Comparison of ENCODE assay signal across 16 cellular contexts in the genomic region with DNA sequence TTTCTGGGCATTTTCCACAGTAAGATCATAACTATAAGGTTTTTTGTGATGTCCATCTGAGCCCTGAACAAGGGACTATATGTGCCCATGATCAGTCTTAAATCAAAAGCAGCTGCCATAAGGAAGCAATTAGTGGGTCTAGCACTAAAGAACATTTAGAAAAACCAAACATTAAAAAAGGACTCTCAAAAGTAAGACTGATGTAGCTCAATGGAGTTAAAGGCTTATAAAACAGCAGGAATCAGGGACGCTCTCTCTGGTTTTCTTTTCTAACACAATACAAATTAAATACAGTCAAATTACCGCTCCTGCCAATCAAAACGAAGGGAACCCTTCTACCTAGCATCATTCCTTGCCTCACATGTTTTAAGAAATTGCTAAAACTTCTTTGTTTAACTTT.
A peak's percentile ranks its signal among the peaks of the same experiment; 100 is the strongest.
DNase-seq lines count a peak whose midpoint lies in the region; ATAC-seq, FAIRE-seq and TF ChIP-seq lines count a peak whose summit lies in the region.
"Had no signal": no experiment of that assay in that cellular context is flagged by ENCODE, and none has a peak within 500 bp of the region (broad histone marks: within the 10 kb centered on the region; RNA-seq: fewer than 3 reads in every experiment).

No MANE protein-coding gene starts in this region.

- DNase-seq in adipocyte (ENCODE audit: low read depth) (peak; percentile 72), left colon (no peak), transverse colon (no peak), mesenteric fat pad (ENCODE audit: low spot score) (no peak), D721Med (ENCODE audit: insufficient read length, low spot score) (no peak)
- DNase-seq: ACHN, COR-L47, GDM1, IMR-90, NCI-H1436 treated with DMSO at 0.1 percent for 48 hours, NCI-H2029 treated with DMSO at 0.1 percent for 48 hours had no signal

- H3K27me3 ChIP-seq in adipocyte (replicated peaks; ENCODE audit: control insufficient read depth, insufficient read depth, low read length) (no peaks in the 10 kb centered on the region), transverse colon (no peaks in the 10 kb centered on the region)
- H3K27me3 ChIP-seq: SJSA1 had no signal

- H3K9ac ChIP-seq in adipocyte (ENCODE audit: low read length) = no peak overlapping the region

- intact Hi-C loops in left colon (cut with DNase I, micrococcal nuclease) = no loop called here
- intact Hi-C loops in transverse colon (cut with DNase I; ENCODE audit: low total_unique reads) = no loop called here

- POLR2A ChIA-PET in HEK293 (lab: Yijun Ruan, JAX) = no interaction called here

- no peak for TF ChIP-seq POLR2A in transverse colon (IDR thresholded peaks at IDR 0.05)

- in situ Hi-C loops in transverse colon (cut with MboI; ENCODE audit: low pct_ligation_motif_present in 1 of 4, low pct_unique_long_range_greater_than_20kb in 1 of 4, low sequenced_read_pairs in 3 of 4) = no loop called here

- TF ChIP-seq EP300 in transverse colon (IDR thresholded peaks at IDR 0.05; ENCODE audit: low read depth) = no peak

- 0 out of 2 replicates have a peak, but pooled peaks cover 3% of the 10 kb centered on the region for H3K4me1 ChIP-seq in HEK293 (ENCODE audit: control insufficient read depth, insufficient read depth, low read length)
- peaks cover 2% of the 10 kb centered on the region for H3K4me1 ChIP-seq in adipocyte (ENCODE audit: control insufficient read depth, insufficient read depth, low read length)
- H3K4me1 ChIP-seq in transverse colon = peaks cover 0 to 7% (median 0%) of the 10 kb centered on the region in 4 donors

- WGBS in transverse colon (ENCODE audit: low coverage in 1 of 2), 2 donors = 43 to 53% methylated on average over 3 of the region's 3 CpGs

- no peak for FAIRE-seq in D721Med (lab: Jason Lieb, UNC)

- ATAC-seq in left colon = peak; percentile 70
- ATAC-seq in HG03378 (IDR thresholded peaks at IDR 0.05; ENCODE audit: unreplicated experiment) = no peak
- ATAC-seq: GM23338, Panc1 had no signal

- H3K9me3 ChIP-seq in HEK293 (ENCODE audit: control insufficient read depth, insufficient read depth, low read depth, low read length) (no peaks in the 10 kb centered on the region), adipocyte (ENCODE audit: control insufficient read depth, low read length) (no peaks in the 10 kb centered on the region), transverse colon (no peaks in the 10 kb centered on the region)
- H3K9me3 ChIP-seq: SJSA1 had no signal

- H3K4me3 ChIP-seq in HEK293 (ENCODE audit: low read depth, low read length) = no peak overlapping the region
- no peak overlapping the region for H3K4me3 ChIP-seq in adipocyte (ENCODE audit: low read length)
- H3K4me3 ChIP-seq in transverse colon = no peak overlapping the region
- H3K4me3 ChIP-seq: GM23338, SJSA1 had no signal

- TF ChIP-seq CTCF in HEK293 (tag by site-specific recombination; IDR thresholded peaks at IDR 0.05) (no peak), transverse colon (IDR thresholded peaks at IDR 0.05) (no peak), D721Med (IDR thresholded peaks at IDR 0.05; ENCODE audit: insufficient read depth, missing control alignments) (no peak)

- CTCF ChIA-PET in HEK293 (lab: Yijun Ruan, JAX) = no interaction called here

- H3K36me3 ChIP-seq in HEK293 (ENCODE audit: control insufficient read depth in 2 of 2, insufficient read depth in 1 of 2, low read length in 2 of 2) = no peaks in the 10 kb centered on the region
- H3K36me3 ChIP-seq in adipocyte (ENCODE audit: control insufficient read depth, insufficient read depth, low read length, severe bottlenecking) = no peaks in the 10 kb centered on the region
- H3K36me3 ChIP-seq in transverse colon = no peaks in the 10 kb centered on the region
- H3K36me3 ChIP-seq: SJSA1 had no signal

- H3K27ac ChIP-seq in HEK293 (ENCODE audit: extremely low read depth, low read depth, low read length) (peak overlapping the region; percentile 61), transverse colon (peak overlapping the region in 3 of 4 donors; percentile 35 to 46 (median 44))
- H3K27ac ChIP-seq: SJSA1 had no signal

TF ChIP-seq in HEK293, 187 proteins besides CTCF, POLR2A, EP300 and RAD21 (continues in another document):
- TF ChIP-seq ZNF621 (tag by site-specific recombination; IDR thresholded peaks at IDR 0.05) (no peak), ZBTB7A (tag by site-specific recombination; IDR thresholded peaks at IDR 0.05; ENCODE audit: low read depth) (no peak), ZNF791 (tag by site-specific recombination; IDR thresholded peaks at IDR 0.05) (no peak), KLF10 (tag by site-specific recombination; IDR thresholded peaks at IDR 0.05) (peak; percentile 43; the same call in 1 of the 2 replicates), REPIN1 (tag by site-specific recombination; IDR thresholded peaks at IDR 0.05; ENCODE audit: low read depth) (no peak)
- TF ChIP-seq, protein P1, sequence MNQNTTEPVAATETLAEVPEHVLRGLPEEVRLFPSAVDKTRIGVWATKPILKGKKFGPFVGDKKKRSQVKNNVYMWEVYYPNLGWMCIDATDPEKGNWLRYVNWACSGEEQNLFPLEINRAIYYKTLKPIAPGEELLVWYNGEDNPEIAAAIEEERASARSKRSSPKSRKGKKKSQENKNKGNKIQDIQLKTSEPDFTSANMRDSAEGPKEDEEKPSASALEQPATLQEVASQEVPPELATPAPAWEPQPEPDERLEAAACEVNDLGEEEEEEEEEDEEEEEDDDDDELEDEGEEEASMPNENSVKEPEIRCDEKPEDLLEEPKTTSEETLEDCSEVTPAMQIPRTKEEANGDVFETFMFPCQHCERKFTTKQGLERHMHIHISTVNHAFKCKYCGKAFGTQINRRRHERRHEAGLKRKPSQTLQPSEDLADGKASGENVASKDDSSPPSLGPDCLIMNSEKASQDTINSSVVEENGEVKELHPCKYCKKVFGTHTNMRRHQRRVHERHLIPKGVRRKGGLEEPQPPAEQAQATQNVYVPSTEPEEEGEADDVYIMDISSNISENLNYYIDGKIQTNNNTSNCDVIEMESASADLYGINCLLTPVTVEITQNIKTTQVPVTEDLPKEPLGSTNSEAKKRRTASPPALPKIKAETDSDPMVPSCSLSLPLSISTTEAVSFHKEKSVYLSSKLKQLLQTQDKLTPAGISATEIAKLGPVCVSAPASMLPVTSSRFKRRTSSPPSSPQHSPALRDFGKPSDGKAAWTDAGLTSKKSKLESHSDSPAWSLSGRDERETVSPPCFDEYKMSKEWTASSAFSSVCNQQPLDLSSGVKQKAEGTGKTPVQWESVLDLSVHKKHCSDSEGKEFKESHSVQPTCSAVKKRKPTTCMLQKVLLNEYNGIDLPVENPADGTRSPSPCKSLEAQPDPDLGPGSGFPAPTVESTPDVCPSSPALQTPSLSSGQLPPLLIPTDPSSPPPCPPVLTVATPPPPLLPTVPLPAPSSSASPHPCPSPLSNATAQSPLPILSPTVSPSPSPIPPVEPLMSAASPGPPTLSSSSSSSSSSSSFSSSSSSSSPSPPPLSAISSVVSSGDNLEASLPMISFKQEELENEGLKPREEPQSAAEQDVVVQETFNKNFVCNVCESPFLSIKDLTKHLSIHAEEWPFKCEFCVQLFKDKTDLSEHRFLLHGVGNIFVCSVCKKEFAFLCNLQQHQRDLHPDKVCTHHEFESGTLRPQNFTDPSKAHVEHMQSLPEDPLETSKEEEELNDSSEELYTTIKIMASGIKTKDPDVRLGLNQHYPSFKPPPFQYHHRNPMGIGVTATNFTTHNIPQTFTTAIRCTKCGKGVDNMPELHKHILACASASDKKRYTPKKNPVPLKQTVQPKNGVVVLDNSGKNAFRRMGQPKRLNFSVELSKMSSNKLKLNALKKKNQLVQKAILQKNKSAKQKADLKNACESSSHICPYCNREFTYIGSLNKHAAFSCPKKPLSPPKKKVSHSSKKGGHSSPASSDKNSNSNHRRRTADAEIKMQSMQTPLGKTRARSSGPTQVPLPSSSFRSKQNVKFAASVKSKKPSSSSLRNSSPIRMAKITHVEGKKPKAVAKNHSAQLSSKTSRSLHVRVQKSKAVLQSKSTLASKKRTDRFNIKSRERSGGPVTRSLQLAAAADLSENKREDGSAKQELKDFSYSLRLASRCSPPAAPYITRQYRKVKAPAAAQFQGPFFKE (tag by site-specific recombination; IDR thresholded peaks at IDR 0.05; ENCODE audit: borderline replicate concordance) = no peak
- TF ChIP-seq, protein P2, sequence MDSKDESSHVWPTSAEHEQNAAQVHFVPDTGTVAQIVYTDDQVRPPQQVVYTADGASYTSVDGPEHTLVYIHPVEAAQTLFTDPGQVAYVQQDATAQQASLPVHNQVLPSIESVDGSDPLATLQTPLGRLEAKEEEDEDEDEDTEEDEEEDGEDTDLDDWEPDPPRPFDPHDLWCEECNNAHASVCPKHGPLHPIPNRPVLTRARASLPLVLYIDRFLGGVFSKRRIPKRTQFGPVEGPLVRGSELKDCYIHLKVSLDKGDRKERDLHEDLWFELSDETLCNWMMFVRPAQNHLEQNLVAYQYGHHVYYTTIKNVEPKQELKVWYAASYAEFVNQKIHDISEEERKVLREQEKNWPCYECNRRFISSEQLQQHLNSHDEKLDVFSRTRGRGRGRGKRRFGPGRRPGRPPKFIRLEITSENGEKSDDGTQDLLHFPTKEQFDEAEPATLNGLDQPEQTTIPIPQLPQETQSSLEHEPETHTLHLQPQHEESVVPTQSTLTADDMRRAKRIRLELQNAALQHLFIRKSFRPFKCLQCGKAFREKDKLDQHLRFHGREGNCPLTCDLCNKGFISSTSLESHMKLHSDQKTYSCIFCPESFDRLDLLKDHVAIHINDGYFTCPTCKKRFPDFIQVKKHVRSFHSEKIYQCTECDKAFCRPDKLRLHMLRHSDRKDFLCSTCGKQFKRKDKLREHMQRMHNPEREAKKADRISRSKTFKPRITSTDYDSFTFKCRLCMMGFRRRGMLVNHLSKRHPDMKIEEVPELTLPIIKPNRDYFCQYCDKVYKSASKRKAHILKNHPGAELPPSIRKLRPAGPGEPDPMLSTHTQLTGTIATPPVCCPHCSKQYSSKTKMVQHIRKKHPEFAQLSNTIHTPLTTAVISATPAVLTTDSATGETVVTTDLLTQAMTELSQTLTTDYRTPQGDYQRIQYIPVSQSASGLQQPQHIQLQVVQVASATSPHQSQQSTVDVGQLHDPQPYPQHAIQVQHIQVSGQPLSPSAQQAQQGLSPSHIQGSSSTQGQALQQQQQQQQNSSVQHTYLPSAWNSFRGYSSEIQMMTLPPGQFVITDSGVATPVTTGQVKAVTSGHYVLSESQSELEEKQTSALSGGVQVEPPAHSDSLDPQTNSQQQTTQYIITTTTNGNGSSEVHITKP (tag by site-specific recombination; IDR thresholded peaks at IDR 0.05) = no peak
